In genomic region chr19:2327773-2328400, GRCh38 we compare ENCODE assay signal across 8 cellular contexts. TPM values are rescaled to one million over a fixed set of nuclear protein-coding genes. Genes with fewer than 3 reads are reported as not detected.
DNase-seq lines count a peak whose midpoint lies in the region; ATAC-seq and TF ChIP-seq lines count a peak whose summit lies in the region.

No MANE protein-coding gene starts in this region.

- H3K27ac ChIP-seq in parathyroid adenoma = peak overlapping the region; percentile 45

- TF ChIP-seq CTCF in parathyroid adenoma (IDR thresholded peaks at IDR 0.05) = no peak

- H3K79me2 ChIP-seq in parathyroid adenoma = peaks cover 37% of the 10 kb centered on the region

- no peaks in the 10 kb centered on the region for H3K27me3 ChIP-seq in parathyroid adenoma (ENCODE audit: control insufficient read depth, insufficient read depth, low read length)

- ATAC-seq in HG02588 (IDR thresholded peaks at IDR 0.05; ENCODE audit: unreplicated experiment) (peak; percentile 3), HG03196 (IDR thresholded peaks at IDR 0.05; ENCODE audit: unreplicated experiment) (no peak)

- peak overlapping the region; percentile 74 for H3K9ac ChIP-seq in parathyroid adenoma

- no peaks in the 10 kb centered on the region for H3K9me3 ChIP-seq in parathyroid adenoma (ENCODE audit: control insufficient read depth, low read length)

- peak overlapping the region; percentile 84 for H2AFZ ChIP-seq in parathyroid adenoma

- H3K36me3 ChIP-seq in parathyroid adenoma (ENCODE audit: control insufficient read depth, insufficient read depth, low read length) = no peaks in the 10 kb centered on the region

- peak overlapping the region; percentile 99 for H3K4me2 ChIP-seq in parathyroid adenoma (ENCODE audit: low read length)

- DNase-seq in COR-L47 (lab: John Stamatoyannopoulos, UW) (peak; percentile 58), glomerular endothelial cell (ENCODE audit: extremely low read depth, low read depth, low spot score) (peak; percentile 48), NCI-H187 (lab: John Stamatoyannopoulos, UW) (no peak)
- DNase-seq in activated effector memory CD4-positive, alpha-beta T cell treated with anti-CD3 and anti-CD28 coated beads, Interleukin-2, amount 50 U/mL, for 16 hours = peak; percentile 83

- peak overlapping the region; percentile 87 for H3K4me3 ChIP-seq in parathyroid adenoma (ENCODE audit: low read depth, low read length)

- H3K4me1 ChIP-seq in parathyroid adenoma = peaks cover 38% of the 10 kb centered on the region

TF ChIP-seq in PFSK-1, 5 proteins besides CTCF, POLR2A, EP300 and RAD21:
- TF ChIP-seq REST (IDR thresholded peaks at IDR 0.05; ENCODE audit: insufficient read depth in 1 of 2, low read depth in 2 of 2, low read length in 2 of 2) (no peak), SIN3A (IDR thresholded peaks at IDR 0.05; ENCODE audit: borderline replicate concordance, insufficient read depth, low read length) (peak; percentile 67; the same call in 1 of the 2 replicates), POLR2AphosphoS5 (IDR thresholded peaks at IDR 0.05; ENCODE audit: low read depth, low read length) (no peak; the same call in 1 of the 2 replicates), TAF1 (IDR thresholded peaks at IDR 0.05; ENCODE audit: borderline replicate concordance, insufficient read depth, low read length) (no peak), FOXP2 (optimal IDR thresholded peaks at IDR 0.05; ENCODE audit: borderline replicate concordance, extremely low read depth, extremely low read length, insufficient read depth) (no peak)

RNA-seq across cellular contexts. Expression of gene LSM7, which starts 0.5 kb away (rescaled TPM):
- 374 TPM for polyA plus RNA-seq in PFSK-1 (2012; ENCODE audit: insufficient read length, low read depth)
- total RNA-seq in glomerular endothelial cell = 128 and 231 TPM in 2 replicates

RNA-seq across cellular contexts. Expression of gene SPPL2B, which starts 0.6 kb away (rescaled TPM):
- 105 TPM for polyA plus RNA-seq in PFSK-1 (2012; ENCODE audit: insufficient read length, low read depth)
- 32.5 and 58.5 TPM in 2 replicates for total RNA-seq in glomerular endothelial cell

RNA-seq across cellular contexts. Expression of gene LINGO3, which starts 19.9 kb away (rescaled TPM):
- polyA plus RNA-seq in PFSK-1 (2012; ENCODE audit: insufficient read length, low read depth) = 0.56 TPM
- not detected in 2 replicates for total RNA-seq in glomerular endothelial cell

RNA-seq across cellular contexts. Expression of gene TMPRSS9, which starts 32.2 kb away (rescaled TPM):
- polyA plus RNA-seq in PFSK-1 (2012; ENCODE audit: insufficient read length, low read depth) = 0.82 TPM
- not detected in 2 replicates for total RNA-seq in glomerular endothelial cell

RNA-seq across cellular contexts. Expression of gene PEAK3, which starts 45.9 kb away (rescaled TPM):
- polyA plus RNA-seq in PFSK-1 (2012; ENCODE audit: insufficient read length, low read depth) = 0.46 TPM
- total RNA-seq in glomerular endothelial cell = 0.05 TPM in 1 of 2 replicates, not detected in the other

Comparison
In these comparisons a context has a peak if more than half of its experiments do, and no peak if none do; other contexts are left out.
1. DNase-seq: peak in COR-L47 (single experiment), activated effector memory CD4-positive, alpha-beta T cell treated with anti-CD3 and anti-CD28 coated beads, Interleukin-2, amount 50 U/mL, for 16 hours (single experiment) and glomerular endothelial cell (single experiment); none in NCI-H187 (0 of 2).